ENCODE assay signal across 1 cellular context in the genomic region with DNA sequence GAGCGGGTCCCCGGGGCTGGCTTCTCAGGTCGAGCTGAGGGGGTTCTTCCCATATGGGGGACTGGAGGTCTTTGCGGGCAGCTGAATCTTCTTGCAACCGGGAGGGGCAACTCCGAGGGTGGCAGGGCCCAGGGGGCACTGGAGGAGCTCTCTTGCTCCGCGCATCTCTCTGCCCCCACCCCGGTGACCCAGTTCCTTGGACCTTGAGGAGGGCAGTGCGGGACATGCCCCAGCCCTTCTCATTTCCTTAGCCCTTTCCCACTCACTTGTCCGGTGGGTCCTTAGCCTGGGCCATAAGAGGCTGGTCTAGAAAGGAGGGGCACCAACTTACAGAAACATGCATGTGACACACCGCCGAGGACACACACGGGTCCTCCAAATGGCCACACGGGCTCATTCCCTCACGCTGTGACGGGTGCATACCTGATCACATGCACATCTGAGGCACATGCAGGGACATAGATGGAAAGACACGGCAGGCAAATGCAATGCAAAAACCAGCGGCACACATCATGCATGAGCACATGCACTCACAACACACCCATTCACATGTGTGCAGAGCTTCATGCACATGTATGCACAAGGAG.
TF ChIP-seq lines count a peak whose summit lies in the region.

No MANE protein-coding gene starts in this region.

TF ChIP-seq in K562, 482 proteins besides CTCF, POLR2A, EP300 and RAD21 (continued from another document):
- TF ChIP-seq, protein P1, sequence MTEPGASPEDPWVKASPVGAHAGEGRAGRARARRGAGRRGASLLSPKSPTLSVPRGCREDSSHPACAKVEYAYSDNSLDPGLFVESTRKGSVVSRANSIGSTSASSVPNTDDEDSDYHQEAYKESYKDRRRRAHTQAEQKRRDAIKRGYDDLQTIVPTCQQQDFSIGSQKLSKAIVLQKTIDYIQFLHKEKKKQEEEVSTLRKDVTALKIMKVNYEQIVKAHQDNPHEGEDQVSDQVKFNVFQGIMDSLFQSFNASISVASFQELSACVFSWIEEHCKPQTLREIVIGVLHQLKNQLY (CRISPR knock-in tag; conservative IDR thresholded peaks at IDR 0.05), result 0 out of 4 replicates have a peak, but pooled peaks of 1 of the 2 experiments have one; percentile 11
- TF ChIP-seq FOS (IDR thresholded peaks at IDR 0.05; ENCODE audit: extremely low read depth, insufficient read length) (no peak), JUN (IDR thresholded peaks at IDR 0.05; ENCODE audit: borderline replicate concordance, low read depth, low read length) (no peak), JUN (CRISPR knock-in tag; IDR thresholded peaks at IDR 0.05; ENCODE audit: borderline replicate concordance) (no peak), ESRRA (IDR thresholded peaks at IDR 0.05; ENCODE audit: borderline replicate concordance, low read depth) (no peak), RFX7 (CRISPR knock-in tag; IDR thresholded peaks at IDR 0.05) (no peak), SIX5 (IDR thresholded peaks at IDR 0.05; ENCODE audit: borderline replicate concordance in 1 of 2, insufficient read depth in 1 of 2, low read depth in 1 of 2, low read length in 2 of 2) (no peak)
- TF ChIP-seq, protein P2, sequence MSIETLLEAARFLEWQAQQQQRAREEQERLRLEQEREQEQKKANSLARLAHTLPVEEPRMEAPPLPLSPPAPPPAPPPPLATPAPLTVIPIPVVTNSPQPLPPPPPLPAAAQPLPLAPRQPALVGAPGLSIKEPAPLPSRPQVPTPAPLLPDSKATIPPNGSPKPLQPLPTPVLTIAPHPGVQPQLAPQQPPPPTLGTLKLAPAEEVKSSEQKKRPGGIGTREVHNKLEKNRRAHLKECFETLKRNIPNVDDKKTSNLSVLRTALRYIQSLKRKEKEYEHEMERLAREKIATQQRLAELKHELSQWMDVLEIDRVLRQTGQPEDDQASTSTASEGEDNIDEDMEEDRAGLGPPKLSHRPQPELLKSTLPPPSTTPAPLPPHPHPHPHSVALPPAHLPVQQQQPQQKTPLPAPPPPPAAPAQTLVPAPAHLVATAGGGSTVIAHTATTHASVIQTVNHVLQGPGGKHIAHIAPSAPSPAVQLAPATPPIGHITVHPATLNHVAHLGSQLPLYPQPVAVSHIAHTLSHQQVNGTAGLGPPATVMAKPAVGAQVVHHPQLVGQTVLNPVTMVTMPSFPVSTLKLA (conservative IDR thresholded peaks at IDR 0.05), result peak in 1 of 2 experiments; percentile 3; a peak in 1 of 4 replicates
- TF ChIP-seq, protein P3, sequence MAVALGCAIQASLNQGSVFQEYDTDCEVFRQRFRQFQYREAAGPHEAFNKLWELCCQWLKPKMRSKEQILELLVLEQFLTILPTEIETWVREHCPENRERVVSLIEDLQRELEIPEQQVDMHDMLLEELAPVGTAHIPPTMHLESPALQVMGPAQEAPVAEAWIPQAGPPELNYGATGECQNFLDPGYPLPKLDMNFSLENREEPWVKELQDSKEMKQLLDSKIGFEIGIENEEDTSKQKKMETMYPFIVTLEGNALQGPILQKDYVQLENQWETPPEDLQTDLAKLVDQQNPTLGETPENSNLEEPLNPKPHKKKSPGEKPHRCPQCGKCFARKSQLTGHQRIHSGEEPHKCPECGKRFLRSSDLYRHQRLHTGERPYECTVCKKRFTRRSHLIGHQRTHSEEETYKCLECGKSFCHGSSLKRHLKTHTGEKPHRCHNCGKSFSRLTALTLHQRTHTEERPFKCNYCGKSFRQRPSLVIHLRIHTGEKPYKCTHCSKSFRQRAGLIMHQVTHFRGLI (CRISPR knock-in tag; IDR thresholded peaks at IDR 0.05), result no peak
- TF ChIP-seq, protein P4, sequence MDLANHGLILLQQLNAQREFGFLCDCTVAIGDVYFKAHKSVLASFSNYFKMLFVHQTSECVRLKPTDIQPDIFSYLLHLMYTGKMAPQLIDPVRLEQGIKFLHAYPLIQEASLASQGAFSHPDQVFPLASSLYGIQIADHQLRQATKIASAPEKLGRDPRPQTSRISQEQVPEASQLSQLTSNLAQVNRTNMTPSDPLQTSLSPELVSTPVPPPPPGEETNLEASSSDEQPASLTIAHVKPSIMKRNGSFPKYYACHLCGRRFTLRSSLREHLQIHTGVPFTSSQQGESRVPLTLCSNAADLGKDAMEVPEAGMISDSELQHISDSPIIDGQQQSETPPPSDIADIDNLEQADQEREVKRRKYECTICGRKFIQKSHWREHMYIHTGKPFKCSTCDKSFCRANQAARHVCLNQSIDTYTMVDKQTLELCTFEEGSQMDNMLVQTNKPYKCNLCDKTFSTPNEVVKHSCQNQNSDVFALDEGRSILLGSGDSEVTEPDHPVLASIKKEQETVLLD (IDR thresholded peaks at IDR 0.05), result no peak
